ENCODE assay signal across 17 cellular contexts in genomic region chr1:224189561-224189960, GRCh38.
"Had no signal": no experiment of that assay in that cellular context is flagged by ENCODE, and none has a peak within 500 bp of the region (broad histone marks: within the 10 kb centered on the region; RNA-seq: fewer than 3 reads in every experiment).

No MANE protein-coding gene starts in this region.

- H3K27me3 Mint-ChIP-seq: activated CD4-positive, alpha-beta T cell treated with anti-CD3 and anti-CD28 coated beads, Interleukin-2, amount 10 ng/mL, durations not matched to agents 7 days and 5 days; brain; memory B cell; naive thymus-derived CD8-positive, alpha-beta T cell; stimulated activated memory B cell treated with anti-CD40 and anti-IgM and Interleukin-4, amounts not matched to agents 10 μg/mL and 1 μg/mL and 100 μg/mL, for 72 hours had no signal

- H3K4me1 ChIP-seq: colonic mucosa, foreskin keratinocyte had no signal

- H3K27ac Mint-ChIP-seq: memory B cell; stimulated activated memory B cell treated with anti-CD40 and anti-IgM and Interleukin-4, amounts not matched to agents 10 μg/mL and 1 μg/mL and 100 μg/mL, for 72 hours had no signal

- H3K4me3 ChIP-seq: colonic mucosa, esophagus squamous epithelium, left ventricle myocardium inferior, thyroid gland had no signal

- H3K36me3 ChIP-seq: colonic mucosa had no signal

- FAIRE-seq: endothelial cell of umbilical vein, urothelium cell line had no signal

- H3K9me3 ChIP-seq: colonic mucosa, esophagus squamous epithelium, left ventricle myocardium inferior, thyroid gland had no signal

- H3K9me3 Mint-ChIP-seq: activated CD4-positive, alpha-beta T cell treated with anti-CD3 and anti-CD28 coated beads, Interleukin-2, amount 10 ng/mL, durations not matched to agents 7 days and 5 days; memory B cell; stimulated activated memory B cell treated with anti-CD40 and anti-IgM and Interleukin-4, amounts not matched to agents 10 μg/mL and 1 μg/mL and 100 μg/mL, for 72 hours had no signal

- H3K4me3 Mint-ChIP-seq: activated CD4-positive, alpha-beta T cell treated with anti-CD3 and anti-CD28 coated beads, Interleukin-2, amount 10 ng/mL, durations not matched to agents 7 days and 5 days; memory B cell; naive thymus-derived CD8-positive, alpha-beta T cell; stimulated activated memory B cell treated with anti-CD40 and anti-IgM and Interleukin-4, amounts not matched to agents 10 μg/mL and 1 μg/mL and 100 μg/mL, for 72 hours had no signal

- H3K27ac ChIP-seq: colonic mucosa, esophagus squamous epithelium, foreskin keratinocyte, left ventricle myocardium inferior, thyroid gland had no signal

- DNase-seq: activated CD4-positive, alpha-beta T cell treated with anti-CD3 and anti-CD28 coated beads, Interleukin-2, amount 10 ng/mL, durations not matched to agents 7 days and 5 days; activated gamma-delta T cell treated with Interleukin-2 at 50 U/mL for 16 hours; central memory CD4-positive, alpha-beta T cell; colonic mucosa; effector CD4-positive, alpha-beta T cell; esophagus squamous epithelium; foreskin keratinocyte; left ventricle myocardium inferior; naive thymus-derived CD8-positive, alpha-beta T cell; retina; stimulated activated CD4-positive, alpha-beta T cell treated with anti-CD3 and anti-CD28 coated beads, Interleukin-2, amount 100 ng/mL, for 48 hours; thyroid gland had no signal

- ATAC-seq: foreskin keratinocyte; naive thymus-derived CD8-positive, alpha-beta T cell; stimulated activated memory B cell treated with anti-CD40 and anti-IgM and Interleukin-4, amounts not matched to agents 10 μg/mL and 1 μg/mL and 100 μg/mL, for 72 hours had no signal

- H3K27me3 ChIP-seq: colonic mucosa, esophagus squamous epithelium, foreskin keratinocyte, thyroid gland had no signal
